ENCODE assay signal across 8 cellular contexts in the genomic region with DNA sequence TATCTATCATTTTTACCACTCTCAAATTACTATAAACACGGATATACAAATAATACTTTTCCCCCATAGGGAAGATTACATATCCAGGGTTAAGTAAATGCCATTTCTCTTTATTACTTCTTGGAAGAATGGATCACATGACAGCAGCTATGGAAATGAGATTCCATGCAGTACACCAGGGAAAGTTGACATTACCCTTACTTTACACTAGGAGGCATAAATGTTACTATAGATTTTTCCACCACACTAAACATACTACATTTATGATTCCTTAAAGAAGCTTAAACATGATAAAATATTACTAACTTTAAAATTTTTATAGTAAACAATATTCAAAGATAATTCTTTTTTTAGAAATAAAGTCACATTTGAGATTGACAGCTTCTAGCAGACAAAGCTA.
A peak's percentile ranks its signal among the peaks of the same experiment; 100 is the strongest.
DNase-seq lines count a peak whose midpoint lies in the region; ATAC-seq, FAIRE-seq and TF ChIP-seq lines count a peak whose summit lies in the region.

No MANE protein-coding gene starts in this region.

- no peak overlapping the region for H3K4me3 ChIP-seq in spleen
- no peak overlapping the region for H3K4me3 ChIP-seq in ascending aorta

- DNase-seq in NCI-H345 (lab: John Stamatoyannopoulos, UW) (peak; percentile 11), NCI-H345 treated with DMSO at 0.1 percent for 48 hours (lab: John Stamatoyannopoulos, UW; ENCODE audit: unreplicated experiment) (no peak), NCI-H1092 treated with DMSO at 0.1 percent for 48 hours (lab: John Stamatoyannopoulos, UW) (peak; percentile 31), spleen (no peak), ascending aorta (ENCODE audit: low spot score in 2 of 2) (no peak), left ventricle myocardium superior (no peak)

- H3K36me3 ChIP-seq in spleen: no peaks in the 10 kb centered on the region
- H3K36me3 ChIP-seq in ascending aorta: no peaks in the 10 kb centered on the region

- H3K27ac ChIP-seq in spleen (no peak overlapping the region), ascending aorta (no peak overlapping the region)

- H3K9me3 ChIP-seq in spleen (peaks cover 0 to 13% (median 3%) of the 10 kb centered on the region in 8 donors), ascending aorta (no peaks in the 10 kb centered on the region)

- H3K27me3 ChIP-seq in spleen (replicated peaks in 1 of 7): no peaks in the 10 kb centered on the region
- no peaks in the 10 kb centered on the region for H3K27me3 ChIP-seq in ascending aorta

- ATAC-seq in HG02798 (IDR thresholded peaks at IDR 0.05; ENCODE audit: poor library complexity, unreplicated experiment) (no peak), left ventricle myocardium superior (no peak)

- intact Hi-C loops in spleen (cut with DNase I; ENCODE audit: low total_unique reads) (no loop called here), ascending aorta (cut with DNase I) (no loop called here), left ventricle myocardium superior (cut with micrococcal nuclease) (no loop called here)

- no peaks in the 10 kb centered on the region for H3K4me1 ChIP-seq in spleen
- no peaks in the 10 kb centered on the region for H3K4me1 ChIP-seq in ascending aorta

- WGBS in spleen, 5 donors: 58 to 86% (median 72%) methylated on average over 1 of the region's 1 CpG

- TF ChIP-seq CTCF in spleen (IDR thresholded peaks at IDR 0.05 in 8 of 11, conservative IDR thresholded peaks at IDR 0.05 in 3 of 11) (peak in 7 of 11 experiments; percentile 19 to 38 (median 36)), ascending aorta (IDR thresholded peaks at IDR 0.05) (no peak)

- TF ChIP-seq POLR2A in spleen (IDR thresholded peaks at IDR 0.05): no peak

- peak; percentile 74 for FAIRE-seq in endometrium (lab: Jason Lieb, UNC)

Comparison
In these comparisons a context has a peak if more than half of its experiments do, and no peak if none do; other contexts are left out.
1. DNase-seq: peak in NCI-H345 (single experiment) and NCI-H1092 treated with DMSO at 0.1 percent for 48 hours (single experiment); none in NCI-H345 treated with DMSO at 0.1 percent for 48 hours (single experiment), spleen (single experiment), ascending aorta (0 of 2) and left ventricle myocardium superior (single experiment).
2. CTCF ChIP-seq: peak in spleen (7 of 11); none in ascending aorta (0 of 3).